11 cellular contexts compared by ENCODE assay signal in genomic region chr10:33331020-33331557, GRCh38. TPM values are rescaled to one million over a fixed set of nuclear protein-coding genes. Genes with fewer than 3 reads are reported as not detected.
DNase-seq lines count a peak whose midpoint lies in the region; ATAC-seq and TF ChIP-seq lines count a peak whose summit lies in the region.
"Had no signal": no experiment of that assay in that cellular context is flagged by ENCODE, and none has a peak within 500 bp of the region (broad histone marks: within the 10 kb centered on the region; RNA-seq: fewer than 3 reads in every experiment).

No MANE protein-coding gene starts in this region.

- peak overlapping the region; percentile 79 for H3K4me3 Mint-ChIP-seq in endodermal cell
- H3K4me3 Mint-ChIP-seq in neural progenitor cell = peak overlapping the region; percentile 98
- H3K4me3 Mint-ChIP-seq in activated naive CD8-positive, alpha-beta T cell treated with anti-CD3 and anti-CD28 coated beads for 36 hours = no peak overlapping the region
- H3K4me3 Mint-ChIP-seq: effector memory CD8-positive, alpha-beta T cell; naive B cell had no signal

- H3K4me3 ChIP-seq in ACC112 (ENCODE audit: low read depth, low read length) (peak overlapping the region; percentile 96), endodermal cell (ENCODE audit: low read length) (peak overlapping the region; percentile 94), neural progenitor cell (peak overlapping the region; percentile 4)

- H3K4me1 Mint-ChIP-seq in endodermal cell (peaks cover 64% of the 10 kb centered on the region), neural progenitor cell (peaks cover 58% of the 10 kb centered on the region)
- peaks cover 11% of the 10 kb centered on the region for H3K4me1 Mint-ChIP-seq in activated naive CD8-positive, alpha-beta T cell treated with anti-CD3 and anti-CD28 coated beads for 36 hours

- H3K9me3 ChIP-seq in endodermal cell (ENCODE audit: control insufficient read depth, low read length) = no peaks in the 10 kb centered on the region
- no peaks in the 10 kb centered on the region for H3K9me3 ChIP-seq in neural progenitor cell (ENCODE audit: low read depth)

- peak overlapping the region; percentile 60 for H3K4me2 ChIP-seq in neural progenitor cell

- peak overlapping the region; percentile 2 for H3K9ac ChIP-seq in endodermal cell (ENCODE audit: extremely low read depth, low read length, poor library complexity, severe bottlenecking)
- no peak overlapping the region for H3K9ac ChIP-seq in neural progenitor cell

- H3F3A ChIP-seq in neural progenitor cell (ENCODE audit: low read depth) = peaks cover 35% of the 10 kb centered on the region

- H3K9me3 Mint-ChIP-seq in endodermal cell = no peaks in the 10 kb centered on the region
- H3K9me3 Mint-ChIP-seq in neural progenitor cell = peaks cover 2% of the 10 kb centered on the region
- H3K9me3 Mint-ChIP-seq in activated naive CD8-positive, alpha-beta T cell treated with anti-CD3 and anti-CD28 coated beads for 36 hours = no peaks in the 10 kb centered on the region
- H3K9me3 Mint-ChIP-seq: effector memory CD8-positive, alpha-beta T cell; naive B cell had no signal

- 27 to 43% methylated on average over 1 to 4 of the region's 4 CpGs for WGBS in endodermal cell (ENCODE audit: insufficient coverage in 1 of 2, insufficient read length in 1 of 2), 2 experiments

- DNase-seq in NCI-H69 (lab: John Stamatoyannopoulos, UW) (peak; percentile 28), endodermal cell (no peak), neural progenitor cell (ENCODE audit: low spot score) (peak; percentile 52), NCI-H1092 (lab: John Stamatoyannopoulos, UW) (no peak)
- DNase-seq in stimulated activated CD4-positive, alpha-beta T cell treated with anti-CD3 and anti-CD28 coated beads, Interleukin-1b, Interleukin-23, amount 100 ng/mL, for 48 hours = no peak
- DNase-seq in activated naive CD8-positive, alpha-beta T cell treated with anti-CD3 and anti-CD28 coated beads for 36 hours = no peak

- H3K36me3 ChIP-seq in ACC112 (ENCODE audit: insufficient read depth, low read length) (peaks cover 55% of the 10 kb centered on the region), endodermal cell (ENCODE audit: control insufficient read depth, insufficient read depth, low read length) (peaks cover 27% of the 10 kb centered on the region), neural progenitor cell (no peaks in the 10 kb centered on the region)

- peaks cover 92% of the 10 kb centered on the region for H3K79me2 ChIP-seq in ACC112 (ENCODE audit: control insufficient read depth, insufficient read depth, low read length, unreplicated experiment)
- no peaks in the 10 kb centered on the region for H3K79me2 ChIP-seq in neural progenitor cell (ENCODE audit: low read depth)

- peaks cover 39% of the 10 kb centered on the region for H3K4me1 ChIP-seq in ACC112 (ENCODE audit: control insufficient read depth, insufficient read depth, low read length, unreplicated experiment)
- peaks cover 12% of the 10 kb centered on the region for H3K4me1 ChIP-seq in endodermal cell (ENCODE audit: control insufficient read depth, insufficient read depth, low read length)
- peaks cover 29% of the 10 kb centered on the region for H3K4me1 ChIP-seq in neural progenitor cell

- H3K27me3 Mint-ChIP-seq in endodermal cell (ENCODE audit: insufficient read depth) (peaks cover 22% of the 10 kb centered on the region), neural progenitor cell (ENCODE audit: insufficient read depth, low read depth) (peaks cover 4% of the 10 kb centered on the region)
- H3K27me3 Mint-ChIP-seq in activated naive CD8-positive, alpha-beta T cell treated with anti-CD3 and anti-CD28 coated beads for 36 hours = peaks cover 73% of the 10 kb centered on the region

- H3K27ac ChIP-seq in ACC112 (ENCODE audit: low read depth, low read length) = peak overlapping the region; percentile 85
- H3K27ac ChIP-seq in endodermal cell (ENCODE audit: low read depth, low read length) = no peak overlapping the region
- no peak overlapping the region for H3K27ac ChIP-seq in neural progenitor cell
- H3K27ac ChIP-seq: RWPE1 had no signal

- no peaks in the 10 kb centered on the region for H4K20me1 ChIP-seq in neural progenitor cell (ENCODE audit: low read depth)

- no peak for ATAC-seq in HG02840 (IDR thresholded peaks at IDR 0.05; ENCODE audit: low FRiP score, unreplicated experiment)

- H2AFZ ChIP-seq in ACC112 (ENCODE audit: low read length, unreplicated experiment) (peak overlapping the region; percentile 1), neural progenitor cell (replicated peaks) (no peak overlapping the region)

- H3K36me3 Mint-ChIP-seq in endodermal cell (ENCODE audit: low read depth) (peaks cover 15% of the 10 kb centered on the region), neural progenitor cell (peaks cover 27% of the 10 kb centered on the region)
- no peaks in the 10 kb centered on the region for H3K36me3 Mint-ChIP-seq in activated naive CD8-positive, alpha-beta T cell treated with anti-CD3 and anti-CD28 coated beads for 36 hours
- H3K36me3 Mint-ChIP-seq: naive B cell had no signal

- H3K27ac Mint-ChIP-seq in endodermal cell (no peak overlapping the region), neural progenitor cell (no peak overlapping the region)
- H3K27ac Mint-ChIP-seq in activated naive CD8-positive, alpha-beta T cell treated with anti-CD3 and anti-CD28 coated beads for 36 hours = no peak overlapping the region
- H3K27ac Mint-ChIP-seq: effector memory CD8-positive, alpha-beta T cell; naive B cell had no signal

- TF ChIP-seq CTCF in endodermal cell (conservative IDR thresholded peaks at IDR 0.05) (no peak), neural progenitor cell (IDR thresholded peaks at IDR 0.05) (no peak)

- H3K27me3 ChIP-seq in ACC112 (ENCODE audit: insufficient read depth, low read length) (no peaks in the 10 kb centered on the region), endodermal cell (ENCODE audit: control insufficient read depth, insufficient read depth, low read length, poor library complexity, severe bottlenecking) (no peaks in the 10 kb centered on the region), neural progenitor cell (peaks cover 40% of the 10 kb centered on the region)

RNA-seq across cellular contexts. Expression of gene NRP1, which starts 3.4 kb away (rescaled TPM):
- 10 to 100 TPM; 20.7 to 30.6 TPM for total RNA-seq in endodermal cell
- polyA plus RNA-seq in endodermal cell (2013, experiment 1 of 2) = 18.0 TPM
- polyA plus RNA-seq in endodermal cell (2013, experiment 2 of 2) = 18.6 TPM
- 1.9 and 2.0 TPM in 2 replicates for total RNA-seq in neural progenitor cell (ENCODE audit: low replicate concordance)
- total RNA-seq in activated naive CD8-positive, alpha-beta T cell treated with anti-CD3 and anti-CD28 coated beads for 36 hours = under 1 TPM; 0.19 to 0.44 TPM

Comparison
In these comparisons a context has a peak if more than half of its experiments do, and no peak if none do; other contexts are left out.
1. H3K4me3 ChIP-seq: peak in every context shown above with its lines; median percentile 96 in ACC112; 94 in endodermal cell; 4 in neural progenitor cell.
2. DNase-seq: peak in NCI-H69 (single experiment) and neural progenitor cell (single experiment); none in endodermal cell (single experiment), stimulated activated CD4-positive, alpha-beta T cell treated with anti-CD3 and anti-CD28 coated beads, Interleukin-1b, Interleukin-23, amount 100 ng/mL, for 48 hours (single experiment), activated naive CD8-positive, alpha-beta T cell treated with anti-CD3 and anti-CD28 coated beads for 36 hours (single experiment) and NCI-H1092 (single experiment).